ENCODE assay signal across 11 cellular contexts in genomic region chr17:67289174-67289876, GRCh38. TPM values are rescaled to one million over a fixed set of nuclear protein-coding genes. Genes with fewer than 3 reads are reported as not detected.
A peak's percentile ranks its signal among the peaks of the same experiment; 100 is the strongest.
DNase-seq lines count a peak whose midpoint lies in the region; FAIRE-seq and TF ChIP-seq lines count a peak whose summit lies in the region.
"Had no signal": no experiment of that assay in that cellular context is flagged by ENCODE, and none has a peak within 500 bp of the region (broad histone marks: within the 10 kb centered on the region; RNA-seq: fewer than 3 reads in every experiment).

No MANE protein-coding gene starts in this region.

- intact Hi-C loops in ovary (cut with DNase I), result no loop called here

- no peak overlapping the region for H3K4me3 ChIP-seq in ovary
- H3K4me3 ChIP-seq: SK-N-MC had no signal

- CTCF ChIA-PET in RWPE1 (lab: Yijun Ruan, JAX), result interaction anchor here (0.6 kb wide), 2 partner anchors 52 to 1642 kb away, joined by 4 read pairs; no protein-coding TSS in a partner anchor

- H3K9me3 ChIP-seq in ovary, result no peaks in the 10 kb centered on the region

- FAIRE-seq in frontal cortex (lab: Jason Lieb, UNC), result no peak

- H3K36me3 ChIP-seq in ovary, result no peaks in the 10 kb centered on the region

- H3K27me3 ChIP-seq in ovary, result no peaks in the 10 kb centered on the region

- TF ChIP-seq EP300 in ovary (IDR thresholded peaks at IDR 0.05), result no peak

- TF ChIP-seq CTCF in RWPE1 (conservative IDR thresholded peaks at IDR 0.05; ENCODE audit: low read depth) (no peak), ovary (IDR thresholded peaks at IDR 0.05) (no peak)

- 1 to 4% (median 3%) methylated on average over 14 of the region's 14 CpGs for WGBS in ovary, 3 donors

- TF ChIP-seq POLR2A in ovary (IDR thresholded peaks at IDR 0.05), result no peak
- no peak for TF ChIP-seq POLR2A in erythroblast (IDR thresholded peaks at IDR 0.05; ENCODE audit: low read length)

- H3K27ac ChIP-seq in RWPE1, result peak overlapping the region; percentile 49
- H3K27ac ChIP-seq in ovary, result no peak overlapping the region
- H3K27ac ChIP-seq: SK-N-MC had no signal

- POLR2A ChIA-PET in RWPE1 (lab: Yijun Ruan, JAX; ENCODE audit: low non-redundant PET), result no interaction called here

- DNase-seq in Ammon's horn (ENCODE audit: low spot score) (peak; percentile 80), RWPE1 (ENCODE audit: low spot score) (no peak), frontal cortex (ENCODE audit: low spot score in 2 of 2) (peak; percentile 47 to 58), ovary (peak; percentile 83 to 93 (median 89)), erythroblast (lab: John Stamatoyannopoulos, UW) (no peak), NCI-H82 treated with DMSO at 0.1 percent for 48 hours (lab: John Stamatoyannopoulos, UW; ENCODE audit: unreplicated experiment) (no peak)
- no peak for DNase-seq in activated CD4-positive, alpha-beta T cell treated with anti-CD3 and anti-CD28 coated beads for 48 hours
- DNase-seq in activated CD8-positive, alpha-beta memory T cell treated with anti-CD3 and anti-CD28 coated beads, Interleukin-2, amount 50 U/mL, for 48 hours, result no peak
- DNase-seq: DND-41; stimulated activated CD4-positive, alpha-beta T cell treated with anti-CD3 and anti-CD28 coated beads, Interleukin-15, amount 100 ng/mL, for 24 hours had no signal

- H3K4me1 ChIP-seq in ovary (ENCODE audit: insufficient read depth), result peaks cover 5% of the 10 kb centered on the region

RNA-seq across cellular contexts. Expression of gene HELZ, which starts 44.3 kb away (rescaled TPM):
- 37.1 TPM for total RNA-seq in frontal cortex
- total RNA-seq in ovary, result 10 to 100 TPM; 45.3 to 72.8 (median 58.3) TPM
- 10 to 100 TPM in 1 of 2 donors, 1 to 10 TPM in 1; 8.4 to 20.1 TPM for polyA plus RNA-seq in ovary

Comparison
In these comparisons a context has a peak if more than half of its experiments do, and no peak if none do; other contexts are left out.
1. DNase-seq: peak in Ammon's horn (single experiment), frontal cortex (2 of 2) and ovary (5 of 5); none in RWPE1 (single experiment), erythroblast (0 of 2), activated CD4-positive, alpha-beta T cell treated with anti-CD3 and anti-CD28 coated beads for 48 hours (single experiment), NCI-H82 treated with DMSO at 0.1 percent for 48 hours (single experiment) and activated CD8-positive, alpha-beta memory T cell treated with anti-CD3 and anti-CD28 coated beads, Interleukin-2, amount 50 U/mL, for 48 hours (single experiment).